In the genomic region with DNA sequence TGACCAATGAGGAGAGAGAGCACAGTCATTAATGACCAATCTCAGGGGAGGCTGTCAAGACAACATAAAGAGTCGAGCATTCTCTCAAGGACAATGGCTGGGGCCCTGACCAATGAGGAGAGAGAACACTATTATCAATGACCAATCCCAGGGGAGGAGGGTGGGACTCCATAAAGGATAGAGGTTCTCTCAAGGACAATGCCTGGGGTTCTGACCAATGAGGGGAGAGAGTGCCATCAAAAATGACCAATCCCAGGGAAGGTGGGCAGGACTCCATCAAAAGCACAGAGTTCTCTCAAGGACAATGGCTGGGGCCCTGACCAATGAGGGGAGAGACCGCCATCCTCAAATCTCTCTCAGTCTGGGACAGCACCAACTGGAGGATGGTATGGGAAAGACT, we compare ENCODE assay signal across 33 cellular contexts. TPM values are rescaled to one million over a fixed set of nuclear protein-coding genes. Genes with fewer than 3 reads are reported as not detected.
A peak's percentile ranks its signal among the peaks of the same experiment; 100 is the strongest.
DNase-seq lines count a peak whose midpoint lies in the region; ATAC-seq and TF ChIP-seq lines count a peak whose summit lies in the region.
"Had no signal": no experiment of that assay in that cellular context is flagged by ENCODE, and none has a peak within 500 bp of the region (broad histone marks: within the 10 kb centered on the region; RNA-seq: fewer than 3 reads in every experiment).

No MANE protein-coding gene starts in this region.

- ATAC-seq in SK-N-SH treated with all-trans-retinoic acid at 6 μM for 48 hours (peak; percentile 41; the same call in 2 of the 3 replicates), HG02623 (IDR thresholded peaks at IDR 0.05; ENCODE audit: unreplicated experiment) (no peak)
- ATAC-seq: stimulated activated memory B cell treated with anti-CD40 and anti-IgM and Interleukin-4, amounts not matched to agents 10 μg/mL and 1 μg/mL and 100 μg/mL, for 72 hours; upper lobe of right lung had no signal

- H2BK15ac ChIP-seq in mesendoderm (replicated peaks; ENCODE audit: low read depth): no peak overlapping the region

- H3K4me3 Mint-ChIP-seq in CD8-positive, alpha-beta memory T cell: no peak overlapping the region
- H3K4me3 Mint-ChIP-seq: activated CD4-positive, alpha-beta T cell treated with anti-CD3 and anti-CD28 coated beads, Interleukin-2, amount 10 ng/mL, durations not matched to agents 7 days and 5 days; activated naive CD8-positive, alpha-beta T cell; stimulated activated memory B cell treated with anti-CD40 and anti-IgM and Interleukin-4, amounts not matched to agents 10 μg/mL and 1 μg/mL and 100 μg/mL, for 72 hours had no signal

- H3K9me3 Mint-ChIP-seq in CD8-positive, alpha-beta memory T cell: no peaks in the 10 kb centered on the region
- H3K9me3 Mint-ChIP-seq: activated CD4-positive, alpha-beta T cell treated with anti-CD3 and anti-CD28 coated beads, Interleukin-2, amount 10 ng/mL, durations not matched to agents 7 days and 5 days had no signal

- no peaks in the 10 kb centered on the region for H3K79me2 ChIP-seq in mesendoderm (ENCODE audit: control insufficient read depth, insufficient read depth, low read length)

- no peak overlapping the region for H4K5ac ChIP-seq in mesendoderm (ENCODE audit: low read length)

- H3K9ac ChIP-seq in mesendoderm (ENCODE audit: low read length): no peak overlapping the region
- H3K9ac ChIP-seq: BLaER1 treated with 17β-estradiol and CSF1 and Interleukin-3, amounts not matched to agents 10 nM and 100 nM had no signal

- H3K23ac ChIP-seq in mesendoderm (ENCODE audit: low read length): no peak overlapping the region

- DNase-seq in GM12865 (ENCODE audit: low read depth) (peak; percentile 11), mesendoderm (peak; percentile 61), NCI-H446 (lab: John Stamatoyannopoulos, UW) (no peak)
- peak; percentile 9 for DNase-seq in Jurkat, Clone E6-1 (ENCODE audit: low read depth, low spot score)
- no peak for DNase-seq in CD8-positive, alpha-beta memory T cell
- DNase-seq: activated CD4-positive, alpha-beta T cell treated with anti-CD3 and anti-CD28 coated beads, Interleukin-2, amount 10 ng/mL, durations not matched to agents 7 days and 5 days; activated effector memory CD4-positive, alpha-beta T cell treated with anti-CD3 and anti-CD28 coated beads, Interleukin-2, amount 50 U/mL, for 16 hours; activated T-cell treated with anti-CD3 and anti-CD28 coated beads, Interleukin-2, amount 50 U/mL, for 1 hour; Caco-2; colonic mucosa; DMS79 treated with DMSO at 0.1 percent for 48 hours; effector CD8-positive, alpha-beta T cell; GOT3; mammary epithelial cell; NCI-H1092 treated with DMSO at 0.1 percent for 48 hours; NCI-H187 treated with DMSO at 0.1 percent for 48 hours; NCI-H2227 treated with DMSO at 0.1 percent for 48 hours; NCI-H748 treated with DMSO at 0.1 percent for 48 hours; ovary; Peyer's patch; SIG-M5; T1000; upper lobe of right lung had no signal

- TF ChIP-seq CTCF in GM12865 (IDR thresholded peaks at IDR 0.05; ENCODE audit: insufficient read depth, low read depth, low read length, missing control alignments): no peak

- H2BK5ac ChIP-seq in mesendoderm (ENCODE audit: low read length): no peak overlapping the region

- no peaks in the 10 kb centered on the region for H3K9me3 ChIP-seq in CD8-positive, alpha-beta memory T cell (ENCODE audit: low read length)
- H3K9me3 ChIP-seq: ascending aorta; BLaER1 treated with 17β-estradiol and CSF1 and Interleukin-3, amounts not matched to agents 10 nM and 100 nM; Caco-2; colonic mucosa; ovary; Peyer's patch; suprapubic skin; upper lobe of right lung had no signal

- no peak overlapping the region for H2AK5ac ChIP-seq in mesendoderm (ENCODE audit: low read length)

- peaks cover 41 to 53% of the 10 kb centered on the region in 2 donors for H3K27me3 Mint-ChIP-seq in CD8-positive, alpha-beta memory T cell

- H3K36me3 Mint-ChIP-seq in CD8-positive, alpha-beta memory T cell: no peaks in the 10 kb centered on the region
- H3K36me3 Mint-ChIP-seq: activated naive CD8-positive, alpha-beta T cell; stimulated activated memory B cell treated with anti-CD40 and anti-IgM and Interleukin-4, amounts not matched to agents 10 μg/mL and 1 μg/mL and 100 μg/mL, for 72 hours had no signal

- no peak overlapping the region for H3K18ac ChIP-seq in mesendoderm (ENCODE audit: low read length)

- H3K27ac Mint-ChIP-seq in CD8-positive, alpha-beta memory T cell: no peak overlapping the region
- H3K27ac Mint-ChIP-seq: activated CD4-positive, alpha-beta T cell treated with anti-CD3 and anti-CD28 coated beads, Interleukin-2, amount 10 ng/mL, durations not matched to agents 7 days and 5 days; activated naive CD8-positive, alpha-beta T cell; stimulated activated memory B cell treated with anti-CD40 and anti-IgM and Interleukin-4, amounts not matched to agents 10 μg/mL and 1 μg/mL and 100 μg/mL, for 72 hours had no signal

- H3K27me3 ChIP-seq in mesendoderm (ENCODE audit: insufficient read depth, low read length, poor library complexity): no peaks in the 10 kb centered on the region
- peaks cover 9% of the 10 kb centered on the region for H3K27me3 ChIP-seq in CD8-positive, alpha-beta memory T cell (ENCODE audit: insufficient read depth, low read length, poor library complexity, severe bottlenecking)
- H3K27me3 ChIP-seq: ascending aorta, ovary, Peyer's patch had no signal

- WGBS in mesendoderm (ENCODE audit: extremely low coverage, insufficient coverage, low lambda C conversion rate): no CpG with 5 or more reads among the region's 2 CpGs

- no peaks in the 10 kb centered on the region for H3K36me3 ChIP-seq in mesendoderm (ENCODE audit: control insufficient read depth, insufficient read depth, low read length)
- no peaks in the 10 kb centered on the region for H3K36me3 ChIP-seq in CD8-positive, alpha-beta memory T cell (ENCODE audit: insufficient read depth, low read length)
- H3K36me3 ChIP-seq: ascending aorta; BLaER1 treated with 17β-estradiol and CSF1 and Interleukin-3, amounts not matched to agents 10 nM and 100 nM; colonic mucosa; ovary; Peyer's patch; suprapubic skin; upper lobe of right lung had no signal

- H3K79me1 ChIP-seq in mesendoderm (ENCODE audit: low read length): no peaks in the 10 kb centered on the region

- no peak overlapping the region for H3K4ac ChIP-seq in mesendoderm (ENCODE audit: low read depth, low read length)

- no peaks in the 10 kb centered on the region for H3K4me1 ChIP-seq in mesendoderm (ENCODE audit: control insufficient read depth, low read depth, low read length)
- H3K4me1 ChIP-seq in CD8-positive, alpha-beta memory T cell (ENCODE audit: insufficient read depth, low read length): no peaks in the 10 kb centered on the region
- H3K4me1 ChIP-seq: ascending aorta; BLaER1 treated with 17β-estradiol and CSF1 and Interleukin-3, amounts not matched to agents 10 nM and 100 nM; Caco-2; colonic mucosa; Peyer's patch; upper lobe of right lung had no signal

- H2BK120ac ChIP-seq in mesendoderm (ENCODE audit: low read depth, low read length): no peak overlapping the region

- CTCF ChIA-PET in CD8-positive, alpha-beta memory T cell (lab: Charles Lee): no interaction called here

- H3K4me1 Mint-ChIP-seq in CD8-positive, alpha-beta memory T cell: no peaks in the 10 kb centered on the region
- H3K4me1 Mint-ChIP-seq: activated CD4-positive, alpha-beta T cell treated with anti-CD3 and anti-CD28 coated beads, Interleukin-2, amount 10 ng/mL, durations not matched to agents 7 days and 5 days; stimulated activated memory B cell treated with anti-CD40 and anti-IgM and Interleukin-4, amounts not matched to agents 10 μg/mL and 1 μg/mL and 100 μg/mL, for 72 hours had no signal

- no peak overlapping the region for H3K4me2 ChIP-seq in mesendoderm (ENCODE audit: low read length)
- H3K4me2 ChIP-seq: BLaER1 treated with 17β-estradiol and CSF1 and Interleukin-3, amounts not matched to agents 10 nM and 100 nM had no signal

- POLR2A ChIA-PET in CD8-positive, alpha-beta memory T cell (lab: Charles Lee): no interaction called here

- H3K27ac ChIP-seq in mesendoderm (ENCODE audit: low read depth, low read length): no peak overlapping the region
- H3K27ac ChIP-seq in CD8-positive, alpha-beta memory T cell (ENCODE audit: low read depth, low read length): no peak overlapping the region
- H3K27ac ChIP-seq: ascending aorta; BLaER1 treated with 17β-estradiol and CSF1 and Interleukin-3, amounts not matched to agents 10 nM and 100 nM; colonic mucosa; ovary; Peyer's patch; suprapubic skin; upper lobe of right lung; VCaP had no signal

- H3K4me3 ChIP-seq in GM12865 (ENCODE audit: low read depth, low read length): no peak overlapping the region
- H3K4me3 ChIP-seq in Jurkat, Clone E6-1 (ENCODE audit: low read length): no peak overlapping the region
- no peak overlapping the region for H3K4me3 ChIP-seq in mesendoderm (ENCODE audit: low read length)
- H3K4me3 ChIP-seq in CD8-positive, alpha-beta memory T cell (ENCODE audit: low read length): no peak overlapping the region
- H3K4me3 ChIP-seq: ascending aorta; BLaER1 treated with 17β-estradiol and CSF1 and Interleukin-3, amounts not matched to agents 10 nM and 100 nM; colonic mucosa; ovary; Peyer's patch; suprapubic skin; upper lobe of right lung had no signal

- H3K56ac ChIP-seq in mesendoderm (ENCODE audit: low read length): no peak overlapping the region

- H4K8ac ChIP-seq in mesendoderm (ENCODE audit: low read depth, low read length): no peak overlapping the region

TF ChIP-seq in SK-N-SH treated with all-trans-retinoic acid at 6 μM for 48 hours, 23 proteins besides CTCF, POLR2A, EP300 and RAD21 (continues in another document):
- TF ChIP-seq ZNF8 (CRISPR knock-in tag; IDR thresholded peaks at IDR 0.05) (no peak), ISL1 (CRISPR knock-in tag; IDR thresholded peaks at IDR 0.05) (no peak)

RNA-seq across cellular contexts. Expression of gene KLK11, which starts 3.3 kb away (rescaled TPM):
- polyA plus RNA-seq in Jurkat, Clone E6-1 (2012; ENCODE audit: insufficient read depth, insufficient read length): not detected
- polyA plus RNA-seq in mesendoderm (2013, experiment 1 of 2): 0.13 TPM
- 0.06 TPM for polyA plus RNA-seq in mesendoderm (2013, experiment 2 of 2)
- total RNA-seq in CD8-positive, alpha-beta memory T cell: not detected
- not detected for polyA plus RNA-seq in CD8-positive, alpha-beta memory T cell
- total RNA-seq: activated CD4-positive, alpha-beta T cell treated with anti-CD3 and anti-CD28 coated beads, Interleukin-2, amount 10 ng/mL, durations not matched to agents 7 days and 5 days; ascending aorta; Caco-2; glomerular endothelial cell had no signal
- polyA plus RNA-seq: neural cell had no signal

RNA-seq across cellular contexts. Expression of gene KLK12, which starts 5.1 kb away (rescaled TPM):
- not detected for polyA plus RNA-seq in Jurkat, Clone E6-1 (2012; ENCODE audit: insufficient read depth, insufficient read length)
- 0.04 TPM for polyA plus RNA-seq in mesendoderm (2013, experiment 1 of 2)
- not detected for polyA plus RNA-seq in mesendoderm (2013, experiment 2 of 2)
- total RNA-seq in CD8-positive, alpha-beta memory T cell: not detected
- polyA plus RNA-seq in CD8-positive, alpha-beta memory T cell: not detected
- total RNA-seq: activated CD4-positive, alpha-beta T cell treated with anti-CD3 and anti-CD28 coated beads, Interleukin-2, amount 10 ng/mL, durations not matched to agents 7 days and 5 days; ascending aorta; Caco-2; glomerular endothelial cell; mammary epithelial cell; ovary; upper lobe of right lung had no signal
- polyA plus RNA-seq: mammary epithelial cell, neural cell, ovary had no signal

RNA-seq across cellular contexts. Expression of gene KLK10, which starts 10.2 kb away (rescaled TPM):
- polyA plus RNA-seq in Jurkat, Clone E6-1 (2012; ENCODE audit: insufficient read depth, insufficient read length): not detected
- 0.56 TPM for polyA plus RNA-seq in mesendoderm (2013, experiment 1 of 2)
- 0.64 TPM for polyA plus RNA-seq in mesendoderm (2013, experiment 2 of 2)
- total RNA-seq in CD8-positive, alpha-beta memory T cell: not detected
- not detected for polyA plus RNA-seq in CD8-positive, alpha-beta memory T cell
- total RNA-seq: activated CD4-positive, alpha-beta T cell treated with anti-CD3 and anti-CD28 coated beads, Interleukin-2, amount 10 ng/mL, durations not matched to agents 7 days and 5 days; Caco-2; glomerular endothelial cell had no signal

RNA-seq across cellular contexts. Expression of gene KLK8, which starts 28.3 kb away (rescaled TPM):
- polyA plus RNA-seq in Jurkat, Clone E6-1 (2012; ENCODE audit: insufficient read depth, insufficient read length): not detected
- 3.3 TPM for polyA plus RNA-seq in mesendoderm (2013, experiment 1 of 2)
- 2.5 TPM for polyA plus RNA-seq in mesendoderm (2013, experiment 2 of 2)
- not detected for total RNA-seq in CD8-positive, alpha-beta memory T cell
- not detected for polyA plus RNA-seq in CD8-positive, alpha-beta memory T cell
- total RNA-seq: activated CD4-positive, alpha-beta T cell treated with anti-CD3 and anti-CD28 coated beads, Interleukin-2, amount 10 ng/mL, durations not matched to agents 7 days and 5 days; ascending aorta; colonic mucosa; glomerular endothelial cell; Peyer's patch; upper lobe of right lung had no signal
- polyA plus RNA-seq: neural cell had no signal

RNA-seq across cellular contexts. Expression of gene KLK13, which starts 35.2 kb away (rescaled TPM):
- not detected for polyA plus RNA-seq in Jurkat, Clone E6-1 (2012; ENCODE audit: insufficient read depth, insufficient read length)
- polyA plus RNA-seq in mesendoderm (2013, experiment 1 of 2): 2.6 TPM
- 2.6 TPM for polyA plus RNA-seq in mesendoderm (2013, experiment 2 of 2)
- not detected for total RNA-seq in CD8-positive, alpha-beta memory T cell
- not detected for polyA plus RNA-seq in CD8-positive, alpha-beta memory T cell
- total RNA-seq: activated CD4-positive, alpha-beta T cell treated with anti-CD3 and anti-CD28 coated beads, Interleukin-2, amount 10 ng/mL, durations not matched to agents 7 days and 5 days; ascending aorta; Caco-2; colonic mucosa; glomerular endothelial cell; upper lobe of right lung had no signal
- polyA plus RNA-seq: neural cell had no signal

Comparison
In these comparisons a context has a peak if more than half of its experiments do, and no peak if none do; other contexts are left out.
1. DNase-seq: peak in GM12865 (single experiment), Jurkat, Clone E6-1 (single experiment) and mesendoderm (single experiment); none in NCI-H446 (0 of 2) and CD8-positive, alpha-beta memory T cell (0 of 5).